34 cellular contexts compared by ENCODE assay signal in the genomic region with DNA sequence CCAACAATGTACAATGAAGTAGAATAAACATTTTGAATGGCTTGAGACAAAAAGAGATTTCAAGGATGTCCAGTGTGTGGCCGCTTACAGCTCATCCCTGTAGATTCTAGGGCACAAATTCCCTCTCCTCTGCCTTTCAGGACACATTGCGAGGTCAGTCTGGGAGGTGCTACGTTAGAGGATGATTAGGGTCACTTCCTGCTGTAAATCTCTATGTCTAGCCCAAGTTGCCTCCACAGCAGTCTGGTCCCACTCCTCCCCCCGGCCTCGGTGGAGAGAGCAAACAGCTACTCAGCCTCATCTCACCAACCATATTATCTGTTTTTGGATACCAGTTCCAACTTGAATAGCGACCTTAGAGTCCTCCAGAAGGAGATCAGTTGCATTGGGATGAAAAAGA. TPM values are rescaled to one million over a fixed set of nuclear protein-coding genes. Genes with fewer than 3 reads are reported as not detected.
"Had no signal": no experiment of that assay in that cellular context is flagged by ENCODE, and none has a peak within 500 bp of the region (broad histone marks: within the 10 kb centered on the region; RNA-seq: fewer than 3 reads in every experiment).

No MANE protein-coding gene starts in this region.

- H3K4me3 ChIP-seq: ascending aorta, breast epithelium, Peyer's patch had no signal

- H3K9me3 Mint-ChIP-seq: activated B cell treated with CpG ODN at 0.5 μM for 24 hours; activated CD4-positive, alpha-beta memory T cell treated with anti-CD3 and anti-CD28 coated beads for 36 hours; activated naive CD4-positive, alpha-beta T cell treated with anti-CD3 and anti-CD28 coated beads, Interleukin-2, amount 10 ng/mL, durations not matched to agents 7 days and 5 days; activated naive CD8-positive, alpha-beta T cell treated with anti-CD3 and anti-CD28 coated beads for 36 hours had no signal

- H3K9ac ChIP-seq: KMS-11 had no signal

- H3K36me3 Mint-ChIP-seq: activated CD4-positive, alpha-beta memory T cell treated with anti-CD3 and anti-CD28 coated beads for 36 hours; activated naive CD4-positive, alpha-beta T cell treated with anti-CD3 and anti-CD28 coated beads, Interleukin-2, amount 10 ng/mL, durations not matched to agents 7 days and 5 days; activated naive CD8-positive, alpha-beta T cell treated with anti-CD3 and anti-CD28 coated beads for 36 hours had no signal

- H3K4me2 ChIP-seq: KMS-11 had no signal

- H3K27ac Mint-ChIP-seq: activated B cell treated with CpG ODN at 0.5 μM for 24 hours; activated CD4-positive, alpha-beta memory T cell treated with anti-CD3 and anti-CD28 coated beads for 36 hours; activated naive CD4-positive, alpha-beta T cell treated with anti-CD3 and anti-CD28 coated beads, Interleukin-2, amount 10 ng/mL, durations not matched to agents 7 days and 5 days; activated naive CD8-positive, alpha-beta T cell treated with anti-CD3 and anti-CD28 coated beads for 36 hours had no signal

- DNase-seq: activated B cell treated with CpG ODN at 0.5 μM for 24 hours; activated CD4-positive, alpha-beta memory T cell treated with anti-CD3 and anti-CD28 coated beads for 36 hours; activated CD4-positive, alpha-beta T cell treated with anti-CD3 and anti-CD28 coated beads for 4 hours; activated CD4-positive, alpha-beta T cell treated with anti-CD3 and anti-CD28 coated beads, Interleukin-2, amount 50 U/mL, for 1 hour; activated CD4-positive, CD25-positive, alpha-beta regulatory T cell treated with anti-CD3 and anti-CD28 coated beads, Interleukin-2, amount 50 U/mL, for 72 hours; activated CD8-positive, alpha-beta memory T cell treated with anti-CD3 and anti-CD28 coated beads, Interleukin-2, amount 50 U/mL, for 4 hours; activated effector memory CD4-positive, alpha-beta T cell treated with Interleukin-2 at 50 U/mL for 16 hours; activated naive CD4-positive, alpha-beta T cell treated with anti-CD3 and anti-CD28 coated beads, Interleukin-2, amount 10 ng/mL, durations not matched to agents 7 days and 5 days; activated naive CD8-positive, alpha-beta T cell treated with anti-CD3 and anti-CD28 coated beads for 36 hours; activated T-cell treated with anti-CD3 and anti-CD28 coated beads, Interleukin-2, amount 50 U/mL, for 48 hours; amniotic stem cell; MM.1S; MV-4-11; NCI-H1092; NCI-H1436 treated with DMSO at 0.1 percent for 48 hours; NCI-H1694 treated with DMSO at 0.1 percent for 48 hours; NCI-H2029; NCI-H345; NCI-H524 treated with DMSO at 0.1 percent for 48 hours; PC-3; Peyer's patch; RPMI8226; SIG-M5; T-helper 1 cell; T-helper 2 cell; T-helper 9 cell had no signal

- H3K4me1 ChIP-seq: ascending aorta, breast epithelium, Peyer's patch had no signal

- H3K4me1 Mint-ChIP-seq: activated B cell treated with CpG ODN at 0.5 μM for 24 hours; activated naive CD4-positive, alpha-beta T cell treated with anti-CD3 and anti-CD28 coated beads, Interleukin-2, amount 10 ng/mL, durations not matched to agents 7 days and 5 days; activated naive CD8-positive, alpha-beta T cell treated with anti-CD3 and anti-CD28 coated beads for 36 hours had no signal

- ATAC-seq: PC-3, SK-N-SH treated with all-trans-retinoic acid at 6 μM for 48 hours had no signal

- H3K27ac ChIP-seq: ascending aorta, breast epithelium, KMS-11, Peyer's patch, VCaP had no signal

- H3K27me3 ChIP-seq: ascending aorta, breast epithelium, Peyer's patch had no signal

- H3K36me3 ChIP-seq: ascending aorta, breast epithelium, Peyer's patch had no signal

- H3K4me3 Mint-ChIP-seq: activated B cell treated with CpG ODN at 0.5 μM for 24 hours; activated CD4-positive, alpha-beta memory T cell treated with anti-CD3 and anti-CD28 coated beads for 36 hours; activated naive CD4-positive, alpha-beta T cell treated with anti-CD3 and anti-CD28 coated beads, Interleukin-2, amount 10 ng/mL, durations not matched to agents 7 days and 5 days; activated naive CD8-positive, alpha-beta T cell treated with anti-CD3 and anti-CD28 coated beads for 36 hours had no signal

- H3K9me3 ChIP-seq: ascending aorta, breast epithelium, Peyer's patch had no signal

RNA-seq across cellular contexts. Expression of gene KCNJ10, which starts 17.0 kb away (rescaled TPM):
- total RNA-seq: activated B cell treated with CpG ODN at 0.5 μM for 24 hours; activated CD4-positive, alpha-beta memory T cell treated with anti-CD3 and anti-CD28 coated beads for 36 hours; activated naive CD8-positive, alpha-beta T cell treated with anti-CD3 and anti-CD28 coated beads for 36 hours; ascending aorta; LHCN-M2; NCI-H460; Peyer's patch had no signal

RNA-seq across cellular contexts. Expression of gene KCNJ9, which starts 28.4 kb away (rescaled TPM):
- total RNA-seq: activated B cell treated with CpG ODN at 0.5 μM for 24 hours; activated CD4-positive, alpha-beta memory T cell treated with anti-CD3 and anti-CD28 coated beads for 36 hours; breast epithelium; LHCN-M2; NCI-H460; PC-3; Peyer's patch; SK-MEL-5 had no signal
